ENCODE assay signal across 36 cellular contexts in genomic region chr1:197801684-197802083, GRCh38.
"Had no signal": no experiment of that assay in that cellular context is flagged by ENCODE, and none has a peak within 500 bp of the region (broad histone marks: within the 10 kb centered on the region; RNA-seq: fewer than 3 reads in every experiment).

No MANE protein-coding gene starts in this region.

- DNase-seq: activated CD4-positive, alpha-beta memory T cell treated with anti-CD3 and anti-CD28 coated beads, Interleukin-2, amount 10 ng/mL, durations not matched to agents 7 days and 5 days; activated CD4-positive, alpha-beta T cell treated with anti-CD3 and anti-CD28 coated beads for 1 hour; activated CD4-positive, alpha-beta T cell treated with anti-CD3 and anti-CD28 coated beads for 48 hours; activated CD4-positive, CD25-positive, alpha-beta regulatory T cell; activated CD8-positive, alpha-beta memory T cell treated with anti-CD3 and anti-CD28 coated beads for 24 hours; activated CD8-positive, alpha-beta memory T cell treated with anti-CD3 and anti-CD28 coated beads, Interleukin-2, amount 10 ng/mL, durations not matched to agents 7 days and 5 days; activated CD8-positive, alpha-beta memory T cell treated with anti-CD3 and anti-CD28 coated beads, Interleukin-2, amount 50 U/mL, for 48 hours; activated gamma-delta T cell; activated naive CD4-positive, alpha-beta T cell treated with Interleukin-2 at 50 U/mL for 16 hours; activated T-cell treated with anti-CD3 and anti-CD28 coated beads, Interleukin-2, amount 50 U/mL, for 1 hour; amniotic stem cell; aorta; brain microvascular endothelial cell; Kasumi-1; KG1; MG63; NCI-H1048; NCI-H1105 treated with DMSO at 0.1 percent for 48 hours; NCI-H1436; NCI-H1694; NCI-H1930; NCI-H2081 treated with DMSO at 0.1 percent for 48 hours; NCI-H226; NCI-H446 treated with DMSO at 0.1 percent for 48 hours; NCI-H524 treated with DMSO at 0.1 percent for 48 hours; PC-3; Peyer's patch; SW 1271; T-helper 1 cell; T-helper 2 cell; T-helper 9 cell had no signal

- H3K27ac ChIP-seq: brain microvascular endothelial cell, Peyer's patch, RWPE1, VCaP had no signal

- H3K4me3 Mint-ChIP-seq: activated CD4-positive, alpha-beta memory T cell treated with anti-CD3 and anti-CD28 coated beads, Interleukin-2, amount 10 ng/mL, durations not matched to agents 7 days and 5 days; activated CD8-positive, alpha-beta memory T cell treated with anti-CD3 and anti-CD28 coated beads, Interleukin-2, amount 10 ng/mL, durations not matched to agents 7 days and 5 days; activated naive CD8-positive, alpha-beta T cell; central memory CD8-positive, alpha-beta T cell had no signal

- H3K27ac Mint-ChIP-seq: activated CD4-positive, alpha-beta memory T cell treated with anti-CD3 and anti-CD28 coated beads, Interleukin-2, amount 10 ng/mL, durations not matched to agents 7 days and 5 days; activated CD8-positive, alpha-beta memory T cell treated with anti-CD3 and anti-CD28 coated beads, Interleukin-2, amount 10 ng/mL, durations not matched to agents 7 days and 5 days; activated naive CD8-positive, alpha-beta T cell; activated T-helper 2 cell treated with anti-CD3 and anti-CD28 coated beads, Interferon-gamma antibody, Interleukin-2, Interleukin-4, amounts not matched to agents 10 μg/mL and 5 μg/mL and 100 μg/mL, durations not matched to agents 14 hours and 24 hours and 36 hours had no signal

- H3K4me3 ChIP-seq: MG63, Peyer's patch had no signal

- H3K4me1 Mint-ChIP-seq: central memory CD8-positive, alpha-beta T cell had no signal

- H3K27me3 ChIP-seq: brain microvascular endothelial cell, MG63, Peyer's patch had no signal

- H3K36me3 ChIP-seq: brain microvascular endothelial cell, MG63, Peyer's patch had no signal

- H3K27me3 Mint-ChIP-seq: activated CD8-positive, alpha-beta memory T cell treated with anti-CD3 and anti-CD28 coated beads, Interleukin-2, amount 10 ng/mL, durations not matched to agents 7 days and 5 days; activated naive CD8-positive, alpha-beta T cell had no signal

- ATAC-seq: activated CD8-positive, alpha-beta memory T cell treated with anti-CD3 and anti-CD28 coated beads, Interleukin-2, amount 10 ng/mL, durations not matched to agents 7 days and 5 days; PC-3 had no signal

- H3K4me1 ChIP-seq: Peyer's patch had no signal
